ENCODE assay signal across 8 cellular contexts in genomic region chr17:59785091-59785799, GRCh38.
DNase-seq lines count a peak whose midpoint lies in the region; ATAC-seq, FAIRE-seq and TF ChIP-seq lines count a peak whose summit lies in the region.

No MANE protein-coding gene starts in this region.

- DNase-seq in A549 (ENCODE audit: low read depth in 1 of 2, low spot score in 1 of 2): peak in 1 of 2 experiments; percentile 71
- peak; percentile 35 for DNase-seq in HK-2 (ENCODE audit: unreplicated experiment)
- DNase-seq in activated naive CD8-positive, alpha-beta T cell treated with anti-CD3 and anti-CD28 coated beads for 36 hours: no peak
- DNase-seq in lower lobe of right lung: no peak
- no peak for DNase-seq in GDM1 (lab: John Stamatoyannopoulos, UW)
- no peak for DNase-seq in NCI-H1417 (lab: John Stamatoyannopoulos, UW)
- no peak for DNase-seq in NCI-H1417 treated with DMSO at 0.1 percent for 48 hours (lab: John Stamatoyannopoulos, UW)
- no peak for DNase-seq in activated CD4-positive, CD25-positive, alpha-beta regulatory T cell (lab: John Stamatoyannopoulos, UW)

- H3K27ac ChIP-seq in A549 (peak overlapping the region; percentile 97 to 98), lower lobe of right lung (peak overlapping the region; percentile 86)

- H3K4me3 ChIP-seq in A549 (no peak overlapping the region), lower lobe of right lung (no peak overlapping the region)

- POLR2A ChIA-PET in A549 (lab: Yijun Ruan, JAX): interaction anchor here (0.6 to 8.3 kb wide), 6 partner anchors 19 to 167 kb away, joined by 3 to 610 read pairs (median 40); no protein-coding TSS in a partner anchor

- CTCF ChIA-PET in A549 (lab: Yijun Ruan, JAX): interaction anchor here (0.7 to 4.9 kb wide), 7 partner anchors 24 to 68 kb away, joined by 3 to 42 read pairs (median 4); no protein-coding TSS in a partner anchor

- H3K27me3 Mint-ChIP-seq in activated naive CD8-positive, alpha-beta T cell treated with anti-CD3 and anti-CD28 coated beads for 36 hours: no peaks in the 10 kb centered on the region

- no peaks in the 10 kb centered on the region for H3K9me3 Mint-ChIP-seq in activated naive CD8-positive, alpha-beta T cell treated with anti-CD3 and anti-CD28 coated beads for 36 hours

- H3K36me3 ChIP-seq in lower lobe of right lung: no peaks in the 10 kb centered on the region

- no peak for TF ChIP-seq POLR2A in A549 (IDR thresholded peaks at IDR 0.05; ENCODE audit: low read length)

- ATAC-seq in A549 (no peak), lower lobe of right lung (no peak)

- TF ChIP-seq CTCF in A549 (IDR thresholded peaks at IDR 0.05) (no peak), lower lobe of right lung (IDR thresholded peaks at IDR 0.05) (no peak)

- peak in 1 of 2 experiments; percentile 40; a peak in 2 of 5 replicates for TF ChIP-seq EP300 in A549 (IDR thresholded peaks at IDR 0.05)

- intact Hi-C loops in lower lobe of right lung (cut with DNase I): no loop called here

- peaks cover 95% of the 10 kb centered on the region for H3K4me1 ChIP-seq in A549
- H3K4me1 ChIP-seq in lower lobe of right lung: peaks cover 71% of the 10 kb centered on the region

- WGBS in A549 (ENCODE audit: missing lambda C conversion rate): 3% methylated on average over 8 of the region's 8 CpGs

- H3K27ac Mint-ChIP-seq in activated naive CD8-positive, alpha-beta T cell treated with anti-CD3 and anti-CD28 coated beads for 36 hours: peak overlapping the region; percentile 95

- peaks cover 26% of the 10 kb centered on the region for H3K36me3 Mint-ChIP-seq in activated naive CD8-positive, alpha-beta T cell treated with anti-CD3 and anti-CD28 coated beads for 36 hours

- H3K4me2 ChIP-seq in A549: peak overlapping the region; percentile 63

- H3K9me3 ChIP-seq in A549 (no peaks in the 10 kb centered on the region), lower lobe of right lung (no peaks in the 10 kb centered on the region)

- FAIRE-seq in A549 (lab: Jason Lieb, UNC): no peak

- H3K4me1 Mint-ChIP-seq in activated naive CD8-positive, alpha-beta T cell treated with anti-CD3 and anti-CD28 coated beads for 36 hours: peaks cover 49% of the 10 kb centered on the region

- TF ChIP-seq RAD21 in A549 (conservative IDR thresholded peaks at IDR 0.05 in 1 of 2, IDR thresholded peaks at IDR 0.05 in 1 of 2): no peak

- H3K27me3 ChIP-seq in lower lobe of right lung (ENCODE audit: low read depth): no peaks in the 10 kb centered on the region

- peak overlapping the region; percentile 32 for H3K4me3 Mint-ChIP-seq in activated naive CD8-positive, alpha-beta T cell treated with anti-CD3 and anti-CD28 coated beads for 36 hours

TF ChIP-seq in A549, 52 proteins besides CTCF, POLR2A, EP300 and RAD21 (continues in another document):
- no peak for TF ChIP-seq EHMT2 (IDR thresholded peaks at IDR 0.05; ENCODE audit: low read depth)
- peak; percentile 16; the same call in 1 of the 2 replicates for TF ChIP-seq GATA3 (IDR thresholded peaks at IDR 0.05; ENCODE audit: borderline replicate concordance)
- TF ChIP-seq ESRRA (IDR thresholded peaks at IDR 0.05; ENCODE audit: borderline replicate concordance, low read length): no peak
- TF ChIP-seq MYC (IDR thresholded peaks at IDR 0.05; ENCODE audit: borderline replicate concordance, low read length): no peak
- no peak; the same call in 1 of the 2 replicates for TF ChIP-seq FOSB (CRISPR knock-in tag; IDR thresholded peaks at IDR 0.05)
- peak; percentile 27 for TF ChIP-seq NPAS2 (CRISPR knock-in tag; IDR thresholded peaks at IDR 0.05; ENCODE audit: borderline replicate concordance)
- TF ChIP-seq TP53 (CRISPR knock-in tag; IDR thresholded peaks at IDR 0.05): peak; percentile 94
- TF ChIP-seq RARB (CRISPR knock-in tag; IDR thresholded peaks at IDR 0.05): peak; percentile 79
- TF ChIP-seq SREBF2 (IDR thresholded peaks at IDR 0.05): no peak
- TF ChIP-seq NR3C1 (IDR thresholded peaks at IDR 0.05): no peak
- no peak for TF ChIP-seq BHLHE40 (IDR thresholded peaks at IDR 0.05; ENCODE audit: low read depth, low read length)
- peak; percentile 96 for TF ChIP-seq HOXB13 (CRISPR knock-in tag; IDR thresholded peaks at IDR 0.05; ENCODE audit: low read depth)
- 0 out of 2 replicates have a peak, but pooled peaks have one; percentile 6 for TF ChIP-seq TFCP2L1 (CRISPR knock-in tag; IDR thresholded peaks at IDR 0.05)
- TF ChIP-seq, protein P1, sequence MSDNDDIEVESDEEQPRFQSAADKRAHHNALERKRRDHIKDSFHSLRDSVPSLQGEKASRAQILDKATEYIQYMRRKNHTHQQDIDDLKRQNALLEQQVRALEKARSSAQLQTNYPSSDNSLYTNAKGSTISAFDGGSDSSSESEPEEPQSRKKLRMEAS (IDR thresholded peaks at IDR 0.05): peak; percentile 48; the same call in 1 of the 2 replicates
- no peak for TF ChIP-seq RNF2 (IDR thresholded peaks at IDR 0.05; ENCODE audit: borderline replicate concordance, low read depth)
- no peak; the same call in 2 of the 3 replicates for TF ChIP-seq SMC3 (IDR thresholded peaks at IDR 0.05)
- peak; percentile 95 for TF ChIP-seq EHF (CRISPR knock-in tag; IDR thresholded peaks at IDR 0.05)
- TF ChIP-seq POLR2AphosphoS2 (conservative IDR thresholded peaks at IDR 0.05; ENCODE audit: low read length): no peak
- TF ChIP-seq HOXB5 (CRISPR knock-in tag; IDR thresholded peaks at IDR 0.05): peak; percentile 82
- TF ChIP-seq REST (IDR thresholded peaks at IDR 0.05): no peak
- TF ChIP-seq HDAC2 (IDR thresholded peaks at IDR 0.05): no peak
- TF ChIP-seq, protein P2, sequence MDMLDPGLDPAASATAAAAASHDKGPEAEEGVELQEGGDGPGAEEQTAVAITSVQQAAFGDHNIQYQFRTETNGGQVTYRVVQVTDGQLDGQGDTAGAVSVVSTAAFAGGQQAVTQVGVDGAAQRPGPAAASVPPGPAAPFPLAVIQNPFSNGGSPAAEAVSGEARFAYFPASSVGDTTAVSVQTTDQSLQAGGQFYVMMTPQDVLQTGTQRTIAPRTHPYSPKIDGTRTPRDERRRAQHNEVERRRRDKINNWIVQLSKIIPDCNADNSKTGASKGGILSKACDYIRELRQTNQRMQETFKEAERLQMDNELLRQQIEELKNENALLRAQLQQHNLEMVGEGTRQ (IDR thresholded peaks at IDR 0.05): no peak
- no peak for TF ChIP-seq PHF8 (IDR thresholded peaks at IDR 0.05; ENCODE audit: borderline replicate concordance, low read depth)
- no peak for TF ChIP-seq ELK1 (IDR thresholded peaks at IDR 0.05; ENCODE audit: low read depth, low read length)
- peak; percentile 61 for TF ChIP-seq HEYL (CRISPR knock-in tag; IDR thresholded peaks at IDR 0.05)
- TF ChIP-seq PBX3 (IDR thresholded peaks at IDR 0.05): no peak
- TF ChIP-seq JUN (IDR thresholded peaks at IDR 0.05): peak in 1 of 2 experiments; percentile 52; a peak in 1 of 5 replicates
- TF ChIP-seq, protein P3, sequence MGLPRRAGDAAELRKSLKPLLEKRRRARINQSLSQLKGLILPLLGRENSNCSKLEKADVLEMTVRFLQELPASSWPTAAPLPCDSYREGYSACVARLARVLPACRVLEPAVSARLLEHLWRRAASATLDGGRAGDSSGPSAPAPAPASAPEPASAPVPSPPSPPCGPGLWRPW (IDR thresholded peaks at IDR 0.05): no peak
- TF ChIP-seq CEBPB (IDR thresholded peaks at IDR 0.05): peak in 1 of 2 experiments; percentile 27; a peak in 1 of 4 replicates
- TF ChIP-seq CBX8 (IDR thresholded peaks at IDR 0.05): no peak
